1 cellular context compared by ENCODE assay signal in genomic region chr5:59123595-59124561, GRCh38.
TF ChIP-seq lines count a peak whose summit lies in the region.

No MANE protein-coding gene starts in this region.

TF ChIP-seq in GM12878, 131 proteins besides CTCF, POLR2A, EP300 and RAD21 (continued from another document):
- TF ChIP-seq RELB (IDR thresholded peaks at IDR 0.05; ENCODE audit: low read depth), result 0 out of 2 replicates have a peak, but pooled peaks have one; percentile 27
- no peak for TF ChIP-seq POLR2AphosphoS5 (IDR thresholded peaks at IDR 0.05; ENCODE audit: low read length)
- peak; percentile 11 for TF ChIP-seq MEF2B (IDR thresholded peaks at IDR 0.05; ENCODE audit: partially characterized antibody, poor library complexity, severe bottlenecking)
- no peak for TF ChIP-seq LARP7 (IDR thresholded peaks at IDR 0.05)
- TF ChIP-seq CBFB (IDR thresholded peaks at IDR 0.05; ENCODE audit: low read depth), result no peak
- TF ChIP-seq NFIC (IDR thresholded peaks at IDR 0.05; ENCODE audit: low read depth, low read length), result no peak
- no peak for TF ChIP-seq ZNF207 (IDR thresholded peaks at IDR 0.05; ENCODE audit: borderline replicate concordance)
- no peak for TF ChIP-seq PAX8 (IDR thresholded peaks at IDR 0.05)
- TF ChIP-seq ZNF592 (IDR thresholded peaks at IDR 0.05), result peak; percentile 32; the same call in 1 of the 2 replicates
- peak; percentile 25; the same call in 1 of the 2 replicates for TF ChIP-seq ZNF384 (IDR thresholded peaks at IDR 0.05; ENCODE audit: borderline replicate concordance, low read depth, low read length)
- TF ChIP-seq ZNF687 (IDR thresholded peaks at IDR 0.05), result peak; percentile 71; the same call in 1 of the 2 replicates
- peak; percentile 26; the same call in 1 of the 2 replicates for TF ChIP-seq SPI1 (IDR thresholded peaks at IDR 0.05; ENCODE audit: borderline replicate concordance, insufficient read depth, low read depth, low read length)
- no peak for TF ChIP-seq PML (IDR thresholded peaks at IDR 0.05; ENCODE audit: low read length)
